9 cellular contexts compared by ENCODE assay signal in the genomic region with DNA sequence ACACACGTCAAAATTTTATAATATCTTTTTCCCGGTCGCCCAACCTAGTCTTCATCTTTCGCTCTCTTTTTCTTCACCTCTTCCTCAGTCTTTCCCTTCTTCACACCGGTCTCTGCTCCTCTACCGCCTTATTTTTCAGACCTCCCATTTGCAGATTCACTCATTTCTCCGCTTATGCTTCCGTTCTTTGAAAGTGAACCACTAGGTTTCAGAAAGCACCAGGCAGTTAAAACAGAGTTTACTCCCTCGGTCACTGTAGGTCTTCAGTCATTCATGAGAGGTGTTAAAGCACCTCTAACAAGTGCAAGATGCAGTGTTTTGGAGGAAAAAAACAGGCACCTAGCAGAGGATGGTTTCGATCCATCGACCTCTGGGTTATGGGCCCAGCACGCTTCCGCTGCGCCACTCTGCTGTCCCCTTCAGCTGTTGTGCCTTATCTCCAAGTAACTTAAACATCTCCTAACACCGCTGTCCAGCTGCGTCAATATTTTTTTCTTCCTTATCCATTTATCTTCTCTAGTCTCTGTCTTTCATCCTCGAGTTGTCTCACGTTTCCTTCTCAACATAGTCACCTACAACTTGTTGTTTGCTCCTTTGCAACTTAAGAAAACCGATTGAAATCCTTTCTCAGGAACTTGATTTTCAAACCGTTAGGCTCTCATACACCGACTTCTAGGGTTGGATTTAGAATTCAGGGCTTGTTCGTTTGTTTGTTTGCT.
DNase-seq lines count a peak whose midpoint lies in the region; ATAC-seq and TF ChIP-seq lines count a peak whose summit lies in the region.
"Had no signal": no experiment of that assay in that cellular context is flagged by ENCODE, and none has a peak within 500 bp of the region (broad histone marks: within the 10 kb centered on the region; RNA-seq: fewer than 3 reads in every experiment).

No MANE protein-coding gene starts in this region.

- H3K36me3 ChIP-seq in left lung: no peaks in the 10 kb centered on the region

- no peaks in the 10 kb centered on the region for H3K9me3 ChIP-seq in left lung

- ATAC-seq in HG03097 (IDR thresholded peaks at IDR 0.05; ENCODE audit: low FRiP score, unreplicated experiment) (peak; percentile 81), left lung (peak; percentile 45)

- no peaks in the 10 kb centered on the region for H3K4me1 ChIP-seq in left lung

- H3K36me3 Mint-ChIP-seq in activated naive CD8-positive, alpha-beta T cell treated with anti-CD3 and anti-CD28 coated beads for 36 hours: peaks cover 2% of the 10 kb centered on the region
- H3K36me3 Mint-ChIP-seq: activated naive CD8-positive, alpha-beta T cell had no signal

- no peak overlapping the region for H3K27ac ChIP-seq in left lung

- TF ChIP-seq CTCF in left lung (IDR thresholded peaks at IDR 0.05): no peak

- H3K4me3 Mint-ChIP-seq in activated naive CD8-positive, alpha-beta T cell treated with anti-CD3 and anti-CD28 coated beads for 36 hours: no peak overlapping the region
- H3K4me3 Mint-ChIP-seq: activated naive CD8-positive, alpha-beta T cell had no signal

- DNase-seq in DMS 273 treated with DMSO at 0.1 percent for 48 hours (lab: John Stamatoyannopoulos, UW) (peak; percentile 94), GM19238 (ENCODE audit: insufficient read length, low spot score) (peak; percentile 37), NCI-H526 treated with DMSO at 0.1 percent for 48 hours (lab: John Stamatoyannopoulos, UW) (peak; percentile 32), left lung (no peak), NCI-H2196 (lab: John Stamatoyannopoulos, UW; ENCODE audit: unreplicated experiment) (no peak), NCI-H2107 (lab: John Stamatoyannopoulos, UW) (no peak)
- DNase-seq in activated naive CD8-positive, alpha-beta T cell treated with anti-CD3 and anti-CD28 coated beads for 36 hours: peak; percentile 61

- H3K4me1 Mint-ChIP-seq in activated naive CD8-positive, alpha-beta T cell treated with anti-CD3 and anti-CD28 coated beads for 36 hours: peaks cover 4% of the 10 kb centered on the region

- no peak overlapping the region for H3K27ac Mint-ChIP-seq in activated naive CD8-positive, alpha-beta T cell treated with anti-CD3 and anti-CD28 coated beads for 36 hours
- H3K27ac Mint-ChIP-seq: activated naive CD8-positive, alpha-beta T cell had no signal

- H3K27me3 ChIP-seq in left lung: peaks cover 44 to 98% of the 10 kb centered on the region in 2 donors

- peaks cover 43% of the 10 kb centered on the region for H3K27me3 Mint-ChIP-seq in activated naive CD8-positive, alpha-beta T cell treated with anti-CD3 and anti-CD28 coated beads for 36 hours

- intact Hi-C loops in left lung (cut with DNase I): no loop called here

- no peaks in the 10 kb centered on the region for H3K9me3 Mint-ChIP-seq in activated naive CD8-positive, alpha-beta T cell treated with anti-CD3 and anti-CD28 coated beads for 36 hours

- no peak overlapping the region for H3K4me3 ChIP-seq in left lung

Comparison
In these comparisons a context has a peak if more than half of its experiments do, and no peak if none do; other contexts are left out.
1. DNase-seq: peak in DMS 273 treated with DMSO at 0.1 percent for 48 hours (single experiment), GM19238 (single experiment), NCI-H526 treated with DMSO at 0.1 percent for 48 hours (single experiment) and activated naive CD8-positive, alpha-beta T cell treated with anti-CD3 and anti-CD28 coated beads for 36 hours (single experiment); none in left lung (0 of 2), NCI-H2196 (single experiment) and NCI-H2107 (single experiment).